14 cellular contexts compared by ENCODE assay signal in the genomic region with DNA sequence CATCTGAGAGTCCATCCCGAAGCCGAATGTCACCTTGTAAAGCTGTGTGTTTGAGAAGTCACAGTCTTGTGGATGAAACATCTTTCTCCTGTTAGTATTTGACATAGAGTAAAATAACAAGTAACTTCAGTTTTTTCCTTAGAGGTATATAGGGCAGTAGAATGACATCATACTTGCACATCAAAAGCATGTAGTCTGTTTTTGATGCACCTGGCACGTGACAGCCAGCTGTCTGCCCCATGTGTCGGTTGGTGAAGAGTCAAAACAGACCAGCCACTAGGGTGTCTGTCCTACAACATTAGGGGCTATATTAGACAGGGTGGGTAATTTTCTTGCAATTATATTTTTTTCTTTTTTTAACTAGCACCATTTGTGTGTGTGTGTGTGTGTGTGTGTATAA.
DNase-seq lines count a peak whose midpoint lies in the region; ATAC-seq and TF ChIP-seq lines count a peak whose summit lies in the region.
"Had no signal": no experiment of that assay in that cellular context is flagged by ENCODE, and none has a peak within 500 bp of the region (broad histone marks: within the 10 kb centered on the region; RNA-seq: fewer than 3 reads in every experiment).

No MANE protein-coding gene starts in this region.

- H3K27ac Mint-ChIP-seq in CD4-positive, alpha-beta T cell: peak overlapping the region; percentile 79
- no peak overlapping the region for H3K27ac Mint-ChIP-seq in activated CD8-positive, alpha-beta T cell treated with anti-CD3 and anti-CD28 coated beads, Interleukin-2, amount 10 ng/mL, durations not matched to agents 7 days and 5 days

- peak; percentile 23 to 63 (median 37) for DNase-seq in CD4-positive, alpha-beta T cell
- no peak for DNase-seq in activated CD8-positive, alpha-beta T cell treated with anti-CD3 and anti-CD28 coated beads, Interleukin-2, amount 10 ng/mL, durations not matched to agents 7 days and 5 days
- no peak for DNase-seq in foreskin keratinocyte
- no peak for DNase-seq in NCI-H1092 (lab: John Stamatoyannopoulos, UW)
- no peak for DNase-seq in NCI-H524 treated with DMSO at 0.1 percent for 48 hours (lab: John Stamatoyannopoulos, UW)
- DNase-seq: heart right ventricle, kidney, NCI-H1105 treated with DMSO at 0.1 percent for 48 hours, NCI-H345, psoas muscle, stomach had no signal

- intact Hi-C loops in CD4-positive, alpha-beta T cell (cut with DNase I, micrococcal nuclease): loop anchor here in 1 of 2 experiments (1.0 to 10.0 kb wide), 3 partner anchors 8 to 578 kb away; a partner anchor contains a TSS

- no peak overlapping the region for H3K27ac ChIP-seq in CD4-positive, alpha-beta T cell (ENCODE audit: low read depth, low read length)
- H3K27ac ChIP-seq in HEK293 (ENCODE audit: extremely low read depth, low read depth, low read length) (no peak overlapping the region), foreskin keratinocyte (no peak overlapping the region)
- H3K27ac ChIP-seq: C4-2B, heart right ventricle, psoas muscle, stomach had no signal

- H3K9me3 ChIP-seq in CD4-positive, alpha-beta T cell (ENCODE audit: control insufficient read depth, low read length): no peaks in the 10 kb centered on the region
- no peaks in the 10 kb centered on the region for H3K9me3 ChIP-seq in HEK293 (ENCODE audit: control insufficient read depth, insufficient read depth, low read depth, low read length)
- H3K9me3 ChIP-seq: heart right ventricle, psoas muscle, stomach had no signal

- H3K27me3 ChIP-seq in CD4-positive, alpha-beta T cell (ENCODE audit: control insufficient read depth, insufficient read depth, low read length): no peaks in the 10 kb centered on the region
- H3K27me3 ChIP-seq in foreskin keratinocyte: no peaks in the 10 kb centered on the region
- H3K27me3 ChIP-seq: heart right ventricle, stomach had no signal

- H3K4me3 Mint-ChIP-seq in CD4-positive, alpha-beta T cell: peak overlapping the region; percentile 73
- H3K4me3 Mint-ChIP-seq in activated CD8-positive, alpha-beta T cell treated with anti-CD3 and anti-CD28 coated beads, Interleukin-2, amount 10 ng/mL, durations not matched to agents 7 days and 5 days: no peak overlapping the region

- ATAC-seq in CD4-positive, alpha-beta T cell (ENCODE audit: poor library complexity): peak; percentile 75
- peak; percentile 47 for ATAC-seq in activated CD8-positive, alpha-beta T cell treated with anti-CD3 and anti-CD28 coated beads, Interleukin-2, amount 10 ng/mL, durations not matched to agents 7 days and 5 days
- ATAC-seq in foreskin keratinocyte: peak; percentile 27
- ATAC-seq in GM18519 (IDR thresholded peaks at IDR 0.05; ENCODE audit: low FRiP score, unreplicated experiment): no peak
- ATAC-seq: heart right ventricle, psoas muscle had no signal

- no peak for TF ChIP-seq CTCF in CD4-positive, alpha-beta T cell (IDR thresholded peaks at IDR 0.05)
- TF ChIP-seq CTCF in HEK293 (tag by site-specific recombination; IDR thresholded peaks at IDR 0.05) (no peak), foreskin keratinocyte (conservative IDR thresholded peaks at IDR 0.05) (no peak)

- H3K27me3 Mint-ChIP-seq in CD4-positive, alpha-beta T cell: no peaks in the 10 kb centered on the region
- H3K27me3 Mint-ChIP-seq in activated CD8-positive, alpha-beta T cell treated with anti-CD3 and anti-CD28 coated beads, Interleukin-2, amount 10 ng/mL, durations not matched to agents 7 days and 5 days (ENCODE audit: low read depth): no peaks in the 10 kb centered on the region

- H3K36me3 ChIP-seq in HEK293 (ENCODE audit: control insufficient read depth in 2 of 2, insufficient read depth in 1 of 2, low read length in 2 of 2): peaks cover 4 to 27% of the 10 kb centered on the region in 2 experiments; a peak in 2 of 3 replicates

- H3K4me1 ChIP-seq in HEK293 (ENCODE audit: control insufficient read depth, insufficient read depth, low read length) (no peaks in the 10 kb centered on the region), foreskin keratinocyte (no peaks in the 10 kb centered on the region)
- H3K4me1 ChIP-seq: psoas muscle had no signal

- CTCF ChIA-PET in CD4-positive, alpha-beta T cell (lab: Charles Lee): interaction anchor here (0.6 to 2.0 kb wide), 9 partner anchors 8 to 826 kb away, joined by 3 to 9 read pairs (median 4); no protein-coding TSS in a partner anchor
- CTCF ChIA-PET in HEK293 (lab: Yijun Ruan, JAX): interaction anchor here (0.6 to 2.2 kb wide), 4 partner anchors 14 to 179 kb away, joined by 3 to 10 read pairs (median 4); no protein-coding TSS in a partner anchor
- CTCF ChIA-PET in activated CD8-positive, alpha-beta T cell treated with anti-CD3 and anti-CD28 coated beads, Interleukin-2, amount 10 ng/mL, durations not matched to agents 7 days and 5 days (lab: Charles Lee): interaction anchor here (1.0 to 3.9 kb wide), 10 partner anchors 9 to 193 kb away, joined by 3 to 15 read pairs (median 4); no protein-coding TSS in a partner anchor

- peaks cover 79% of the 10 kb centered on the region for H3K36me3 Mint-ChIP-seq in CD4-positive, alpha-beta T cell (ENCODE audit: low read depth)
- H3K36me3 Mint-ChIP-seq in activated CD8-positive, alpha-beta T cell treated with anti-CD3 and anti-CD28 coated beads, Interleukin-2, amount 10 ng/mL, durations not matched to agents 7 days and 5 days (ENCODE audit: low read depth): peaks cover 6% of the 10 kb centered on the region

- no peak overlapping the region for H3K4me3 ChIP-seq in HEK293 (ENCODE audit: low read depth, low read length)
- H3K4me3 ChIP-seq: heart right ventricle, psoas muscle, stomach had no signal

- H3K4me1 Mint-ChIP-seq in CD4-positive, alpha-beta T cell (ENCODE audit: low read depth): peaks cover 53% of the 10 kb centered on the region
- peaks cover 32% of the 10 kb centered on the region for H3K4me1 Mint-ChIP-seq in activated CD8-positive, alpha-beta T cell treated with anti-CD3 and anti-CD28 coated beads, Interleukin-2, amount 10 ng/mL, durations not matched to agents 7 days and 5 days (ENCODE audit: low read depth)

- POLR2A ChIA-PET in CD4-positive, alpha-beta T cell (lab: Charles Lee): interaction anchor here (0.7 to 1.6 kb wide), 5 partner anchors 124 to 223 kb away, joined by 3 read pairs; no protein-coding TSS in a partner anchor
- POLR2A ChIA-PET in HEK293 (lab: Yijun Ruan, JAX): interaction anchor here (0.6 kb wide), 1 partner anchor 223 kb away, joined by 4 read pairs; no protein-coding TSS in a partner anchor
- POLR2A ChIA-PET in activated CD8-positive, alpha-beta T cell treated with anti-CD3 and anti-CD28 coated beads, Interleukin-2, amount 10 ng/mL, durations not matched to agents 7 days and 5 days (lab: Charles Lee): no interaction called here

- H3K9me3 Mint-ChIP-seq in CD4-positive, alpha-beta T cell: no peaks in the 10 kb centered on the region
- no peaks in the 10 kb centered on the region for H3K9me3 Mint-ChIP-seq in activated CD8-positive, alpha-beta T cell treated with anti-CD3 and anti-CD28 coated beads, Interleukin-2, amount 10 ng/mL, durations not matched to agents 7 days and 5 days (ENCODE audit: insufficient read depth)

TF ChIP-seq in HEK293, 187 proteins besides CTCF, POLR2A, EP300 and RAD21:
- TF ChIP-seq ZNF19 (tag by site-specific recombination; IDR thresholded peaks at IDR 0.05; ENCODE audit: low read depth): no peak
- TF ChIP-seq, protein P1, sequence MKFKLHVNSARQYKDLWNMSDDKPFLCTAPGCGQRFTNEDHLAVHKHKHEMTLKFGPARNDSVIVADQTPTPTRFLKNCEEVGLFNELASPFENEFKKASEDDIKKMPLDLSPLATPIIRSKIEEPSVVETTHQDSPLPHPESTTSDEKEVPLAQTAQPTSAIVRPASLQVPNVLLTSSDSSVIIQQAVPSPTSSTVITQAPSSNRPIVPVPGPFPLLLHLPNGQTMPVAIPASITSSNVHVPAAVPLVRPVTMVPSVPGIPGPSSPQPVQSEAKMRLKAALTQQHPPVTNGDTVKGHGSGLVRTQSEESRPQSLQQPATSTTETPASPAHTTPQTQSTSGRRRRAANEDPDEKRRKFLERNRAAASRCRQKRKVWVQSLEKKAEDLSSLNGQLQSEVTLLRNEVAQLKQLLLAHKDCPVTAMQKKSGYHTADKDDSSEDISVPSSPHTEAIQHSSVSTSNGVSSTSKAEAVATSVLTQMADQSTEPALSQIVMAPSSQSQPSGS (tag by site-specific recombination; IDR thresholded peaks at IDR 0.05; ENCODE audit: low read depth): peak; percentile 61
- TF ChIP-seq, protein P2, sequence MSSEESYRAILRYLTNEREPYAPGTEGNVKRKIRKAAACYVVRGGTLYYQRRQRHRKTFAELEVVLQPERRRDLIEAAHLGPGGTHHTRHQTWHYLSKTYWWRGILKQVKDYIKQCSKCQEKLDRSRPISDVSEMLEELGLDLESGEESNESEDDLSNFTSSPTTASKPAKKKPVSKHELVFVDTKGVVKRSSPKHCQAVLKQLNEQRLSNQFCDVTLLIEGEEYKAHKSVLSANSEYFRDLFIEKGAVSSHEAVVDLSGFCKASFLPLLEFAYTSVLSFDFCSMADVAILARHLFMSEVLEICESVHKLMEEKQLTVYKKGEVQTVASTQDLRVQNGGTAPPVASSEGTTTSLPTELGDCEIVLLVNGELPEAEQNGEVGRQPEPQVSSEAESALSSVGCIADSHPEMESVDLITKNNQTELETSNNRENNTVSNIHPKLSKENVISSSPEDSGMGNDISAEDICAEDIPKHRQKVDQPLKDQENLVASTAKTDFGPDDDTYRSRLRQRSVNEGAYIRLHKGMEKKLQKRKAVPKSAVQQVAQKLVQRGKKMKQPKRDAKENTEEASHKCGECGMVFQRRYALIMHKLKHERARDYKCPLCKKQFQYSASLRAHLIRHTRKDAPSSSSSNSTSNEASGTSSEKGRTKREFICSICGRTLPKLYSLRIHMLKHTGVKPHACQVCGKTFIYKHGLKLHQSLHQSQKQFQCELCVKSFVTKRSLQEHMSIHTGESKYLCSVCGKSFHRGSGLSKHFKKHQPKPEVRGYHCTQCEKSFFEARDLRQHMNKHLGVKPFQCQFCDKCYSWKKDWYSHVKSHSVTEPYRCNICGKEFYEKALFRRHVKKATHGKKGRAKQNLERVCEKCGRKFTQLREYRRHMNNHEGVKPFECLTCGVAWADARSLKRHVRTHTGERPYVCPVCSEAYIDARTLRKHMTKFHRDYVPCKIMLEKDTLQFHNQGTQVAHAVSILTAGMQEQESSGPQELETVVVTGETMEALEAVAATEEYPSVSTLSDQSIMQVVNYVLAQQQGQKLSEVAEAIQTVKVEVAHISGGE (tag by site-specific recombination; conservative IDR thresholded peaks at IDR 0.05; ENCODE audit: low read depth): no peak
TF ChIP-seq in HEK293: peak in this region for 1.

Comparison
In these comparisons a context has a peak if more than half of its experiments do, and no peak if none do; other contexts are left out.
1. DNase-seq: peak in CD4-positive, alpha-beta T cell (10 of 10); none in activated CD8-positive, alpha-beta T cell treated with anti-CD3 and anti-CD28 coated beads, Interleukin-2, amount 10 ng/mL, durations not matched to agents 7 days and 5 days (single experiment), foreskin keratinocyte (0 of 2), NCI-H1092 (single experiment) and NCI-H524 treated with DMSO at 0.1 percent for 48 hours (single experiment).